8 cellular contexts compared by ENCODE assay signal in genomic region chr1:23867542-23867952, GRCh38. TPM values are rescaled to one million over a fixed set of nuclear protein-coding genes. Genes with fewer than 3 reads are reported as not detected.
DNase-seq lines count a peak whose midpoint lies in the region; ATAC-seq lines count a peak whose summit lies in the region.

No MANE protein-coding gene starts in this region.

- H3K27ac Mint-ChIP-seq in activated T-helper 17 cell treated with anti-CD3 and anti-CD28 coated beads, Interleukin-2, amount 50 U/mL, for 72 hours = peak overlapping the region; percentile 79
- H3K27ac Mint-ChIP-seq in immature natural killer cell = peak overlapping the region; percentile 62 to 88 (median 81)

- H3K4me1 Mint-ChIP-seq in activated T-helper 17 cell treated with anti-CD3 and anti-CD28 coated beads, Interleukin-2, amount 50 U/mL, for 72 hours = peaks cover 13% of the 10 kb centered on the region
- peaks cover 31 to 36% of the 10 kb centered on the region in 2 donors for H3K4me1 Mint-ChIP-seq in immature natural killer cell

- no peaks in the 10 kb centered on the region for H3K27me3 Mint-ChIP-seq in activated T-helper 17 cell treated with anti-CD3 and anti-CD28 coated beads, Interleukin-2, amount 50 U/mL, for 72 hours
- peaks cover 2 to 4% (median 3%) of the 10 kb centered on the region in 3 donors for H3K27me3 Mint-ChIP-seq in immature natural killer cell (ENCODE audit: low read depth in 3 of 3)

- H3K27ac ChIP-seq in substantia nigra (ENCODE audit: low read depth, low read length, poor library complexity, severe bottlenecking) = peak overlapping the region; percentile 67

- H3K36me3 Mint-ChIP-seq in activated T-helper 17 cell treated with anti-CD3 and anti-CD28 coated beads, Interleukin-2, amount 50 U/mL, for 72 hours (ENCODE audit: low read depth) = peaks cover 17% of the 10 kb centered on the region
- peaks cover 4 to 12% (median 4%) of the 10 kb centered on the region in 3 donors for H3K36me3 Mint-ChIP-seq in immature natural killer cell

- peak overlapping the region; percentile 76 for H3K4me3 Mint-ChIP-seq in activated T-helper 17 cell treated with anti-CD3 and anti-CD28 coated beads, Interleukin-2, amount 50 U/mL, for 72 hours
- H3K4me3 Mint-ChIP-seq in immature natural killer cell = peak overlapping the region; percentile 84 to 96 (median 90)

- no peak for DNase-seq in immature natural killer cell
- DNase-seq in substantia nigra (lab: John Stamatoyannopoulos, UW) = peak in 3 of 49 donors; percentile 14 to 74 (median 28)
- no peak for DNase-seq in NCI-H2171 treated with DMSO at 0.1 percent for 48 hours (lab: John Stamatoyannopoulos, UW)
- no peak for DNase-seq in hippocampal formation (lab: John Stamatoyannopoulos, UW)

- ATAC-seq in GM19372 (IDR thresholded peaks at IDR 0.05; ENCODE audit: low read depth, unreplicated experiment) (peak; percentile 16), HG03103 (IDR thresholded peaks at IDR 0.05; ENCODE audit: low read depth, unreplicated experiment) (peak; percentile 6), HG02798 (IDR thresholded peaks at IDR 0.05; ENCODE audit: poor library complexity, unreplicated experiment) (no peak)
- ATAC-seq in activated T-helper 17 cell treated with anti-CD3 and anti-CD28 coated beads, Interleukin-2, amount 50 U/mL, for 72 hours (replicated peaks) = no peak

- H3K9me3 Mint-ChIP-seq in activated T-helper 17 cell treated with anti-CD3 and anti-CD28 coated beads, Interleukin-2, amount 50 U/mL, for 72 hours = no peaks in the 10 kb centered on the region
- H3K9me3 Mint-ChIP-seq in immature natural killer cell = no peaks in the 10 kb centered on the region

RNA-seq across cellular contexts. Expression of gene FUCA1, which starts 0.5 kb away (rescaled TPM):
- total RNA-seq in activated T-helper 17 cell treated with anti-CD3 and anti-CD28 coated beads, Interleukin-2, amount 50 U/mL, for 72 hours = 1 to 10 TPM; 4.8 to 5.2 TPM
- polyA plus RNA-seq in immature natural killer cell = 10 to 100 TPM; 24.3 to 27.7 (median 26.1) TPM

RNA-seq across cellular contexts. Expression of gene HMGCL, which starts 42.3 kb away (rescaled TPM):
- 10 to 100 TPM; 26.3 to 82.1 TPM for total RNA-seq in activated T-helper 17 cell treated with anti-CD3 and anti-CD28 coated beads, Interleukin-2, amount 50 U/mL, for 72 hours
- polyA plus RNA-seq in immature natural killer cell = 10 to 100 TPM; 32.8 to 57.9 (median 36.2) TPM

RNA-seq across cellular contexts. Expression of gene CNR2, which starts 45.6 kb away (rescaled TPM):
- under 1 TPM; 0.04 to 0.08 TPM for total RNA-seq in activated T-helper 17 cell treated with anti-CD3 and anti-CD28 coated beads, Interleukin-2, amount 50 U/mL, for 72 hours
- 10 to 100 TPM in 1 of 3 donors, 1 to 10 TPM in 2; 7.4 to 10.7 (median 9.5) TPM for polyA plus RNA-seq in immature natural killer cell

Comparison
In these comparisons a context has a peak if more than half of its experiments do, and no peak if none do; other contexts are left out.
1. ATAC-seq: peak in GM19372 (single experiment) and HG03103 (single experiment); none in activated T-helper 17 cell treated with anti-CD3 and anti-CD28 coated beads, Interleukin-2, amount 50 U/mL, for 72 hours (single experiment) and HG02798 (single experiment).